Comparison of ENCODE assay signal across 8 cellular contexts in the genomic region with DNA sequence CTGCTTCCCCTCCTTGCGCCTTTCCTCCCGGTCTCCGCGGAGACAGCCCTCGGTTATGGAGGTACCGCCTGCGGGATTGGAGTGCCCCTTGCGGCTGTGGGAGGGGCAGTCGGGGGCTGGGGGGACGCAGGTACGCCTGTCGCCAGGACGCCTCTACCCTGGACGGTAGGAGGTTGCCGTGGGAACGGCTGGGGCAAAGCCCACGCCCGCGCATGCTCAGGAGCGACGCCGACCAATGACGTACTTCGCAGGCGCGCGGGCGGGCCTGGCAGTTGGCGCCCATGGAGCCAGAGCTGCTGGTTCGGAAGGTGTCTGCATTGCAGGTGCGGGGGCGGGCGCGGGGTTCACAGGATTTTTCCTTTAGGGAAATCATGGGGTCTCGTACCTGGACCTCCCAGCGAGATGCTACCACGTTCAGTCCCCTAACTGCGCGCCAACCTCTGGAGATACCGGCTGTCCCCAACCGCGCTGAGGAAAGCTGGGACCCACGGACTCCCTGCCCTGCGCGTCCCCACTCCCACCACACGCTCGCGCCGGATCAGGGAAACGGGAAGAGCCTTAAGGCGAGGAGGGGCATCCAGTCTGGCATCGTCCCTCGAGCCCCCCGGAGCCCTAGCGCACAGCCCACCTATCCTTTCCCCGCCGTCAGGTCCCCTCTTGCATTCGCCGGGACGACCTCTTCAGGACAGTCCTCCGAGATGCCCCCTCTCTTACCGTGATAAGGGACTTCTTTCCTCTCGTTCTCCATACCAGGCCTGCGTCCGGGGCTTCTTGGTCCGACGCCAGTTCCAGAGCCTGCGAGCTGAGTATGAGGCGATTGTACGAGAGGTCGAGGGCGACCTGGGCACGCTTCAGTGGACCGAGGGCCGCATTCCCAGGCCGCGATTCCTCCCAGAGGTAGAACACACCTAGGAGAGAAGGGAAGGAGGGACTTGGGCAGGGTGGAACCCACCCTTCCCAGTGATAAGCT. TPM values are rescaled to one million over a fixed set of nuclear protein-coding genes. Genes with fewer than 3 reads are reported as not detected.
DNase-seq lines count a peak whose midpoint lies in the region; ATAC-seq and TF ChIP-seq lines count a peak whose summit lies in the region.

TSS of gene IQCC (plus strand) at position 271 of the 970 bp plus-strand sequence. CDS start at position 282, 11 bp downstream.

- peak within 1 kb of the TSS; percentile 77 for H3K27ac Mint-ChIP-seq in activated naive CD8-positive, alpha-beta T cell treated with anti-CD3 and anti-CD28 coated beads, Interleukin-2, amount 50 U/mL, for 24 hours

- H3K4me1 Mint-ChIP-seq in activated naive CD8-positive, alpha-beta T cell treated with anti-CD3 and anti-CD28 coated beads, Interleukin-2, amount 50 U/mL, for 24 hours, result peaks cover 32% of the 10 kb centered on the region

- no peaks in the 10 kb centered on the region for H3K9me3 Mint-ChIP-seq in activated naive CD8-positive, alpha-beta T cell treated with anti-CD3 and anti-CD28 coated beads, Interleukin-2, amount 50 U/mL, for 24 hours

- intact Hi-C loops in cardiac septum (cut with DNase I), result no loop called here
- intact Hi-C loops in thyroid gland (cut with DNase I), result no loop called here

- H3K9me3 ChIP-seq in parathyroid adenoma (ENCODE audit: control insufficient read depth, low read length), result no peaks in the 10 kb centered on the region
- H3K9me3 ChIP-seq in thyroid gland, result no peaks in the 10 kb centered on the region

- peak within 1 kb of the TSS; percentile 90 for H3K4me3 Mint-ChIP-seq in activated naive CD8-positive, alpha-beta T cell treated with anti-CD3 and anti-CD28 coated beads, Interleukin-2, amount 50 U/mL, for 24 hours

- H3K4me1 ChIP-seq in parathyroid adenoma (peaks cover 4% of the 10 kb centered on the region), thyroid gland (peaks cover 20 to 43% of the 10 kb centered on the region in 2 donors)

- H3K27me3 Mint-ChIP-seq in activated naive CD8-positive, alpha-beta T cell treated with anti-CD3 and anti-CD28 coated beads, Interleukin-2, amount 50 U/mL, for 24 hours, result no peaks in the 10 kb centered on the region

- TF ChIP-seq CTCF in parathyroid adenoma (IDR thresholded peaks at IDR 0.05) (peak; percentile 23), thyroid gland (IDR thresholded peaks at IDR 0.05) (peak in 1 of 6 experiments; percentile 2)

- 2 to 3% methylated on average over 26 to 27 of the region's 77 CpGs for WGBS in thyroid gland, 2 donors

- H3K27me3 ChIP-seq in parathyroid adenoma (ENCODE audit: control insufficient read depth, insufficient read depth, low read length) (no peaks in the 10 kb centered on the region), thyroid gland (no peaks in the 10 kb centered on the region)

- peak within 1 kb of the TSS; percentile 79 for H2AFZ ChIP-seq in parathyroid adenoma

- DNase-seq in Caki2 (ENCODE audit: low read depth) (peak; percentile 76), H4 (ENCODE audit: low spot score) (peak; percentile 77), NCI-H1417 treated with DMSO at 0.1 percent for 48 hours (lab: John Stamatoyannopoulos, UW) (peak; percentile 28), SW 1271 (lab: John Stamatoyannopoulos, UW) (peak; percentile 54 to 75), cardiac septum (ENCODE audit: low spot score) (peak; percentile 93), thyroid gland (peak; percentile 95 to 96)
- peak; percentile 89 for DNase-seq in activated naive CD8-positive, alpha-beta T cell treated with anti-CD3 and anti-CD28 coated beads, Interleukin-2, amount 50 U/mL, for 24 hours

- peak; percentile 18 to 86 for TF ChIP-seq POLR2A in thyroid gland (IDR thresholded peaks at IDR 0.05)

- peak within 1 kb of the TSS; percentile 93 for H3K4me2 ChIP-seq in parathyroid adenoma (ENCODE audit: low read length)

- peaks cover 11% of the 10 kb centered on the region for H3K36me3 Mint-ChIP-seq in activated naive CD8-positive, alpha-beta T cell treated with anti-CD3 and anti-CD28 coated beads, Interleukin-2, amount 50 U/mL, for 24 hours (ENCODE audit: low read depth)

- no peak within 1 kb of the TSS for H3K9ac ChIP-seq in parathyroid adenoma

- peak within 1 kb of the TSS; percentile 69 for H3K4me3 ChIP-seq in parathyroid adenoma (ENCODE audit: low read depth, low read length)
- H3K4me3 ChIP-seq in thyroid gland (replicated peaks in 1 of 3), result peak within 1 kb of the TSS; percentile 19 to 62 (median 46)

- H3K36me3 ChIP-seq in parathyroid adenoma (ENCODE audit: control insufficient read depth, insufficient read depth, low read length) (no peaks in the 10 kb centered on the region), thyroid gland (no peaks in the 10 kb centered on the region)

- peak; percentile 64 for ATAC-seq in activated naive CD8-positive, alpha-beta T cell treated with anti-CD3 and anti-CD28 coated beads, Interleukin-2, amount 50 U/mL, for 24 hours

- peak within 1 kb of the TSS; percentile 39 for H3K27ac ChIP-seq in parathyroid adenoma
- H3K27ac ChIP-seq in thyroid gland, result peak within 1 kb of the TSS; percentile 5 to 74 (median 40)

- in situ Hi-C loops in Caki2 (cut with HindIII; ENCODE audit: low pct_unique_long_range_greater_than_20kb, low sequenced_read_pairs), result no loop called here

- no peaks in the 10 kb centered on the region for H3K79me2 ChIP-seq in parathyroid adenoma

RNA-seq across cellular contexts. Expression of gene IQCC, which starts in this region (rescaled TPM):
- total RNA-seq in Caki2 (2014; rRNA removed; shearing (Covaris generic); ENCODE audit: low replicate concordance), result 4.0 and 5.5 TPM in 2 replicates
- total RNA-seq in H4 (2014; rRNA removed; shearing (Covaris generic)), result 2.6 and 4.3 TPM in 2 replicates
- total RNA-seq in cardiac septum, result 0.78 TPM
- total RNA-seq in thyroid gland, result 1 to 10 TPM; 5.4 to 8.4 (median 6.7) TPM

Comparison
In these comparisons a context has a peak if more than half of its experiments do, and no peak if none do; other contexts are left out.
1. Peak in every context shown above with its lines: DNase-seq, ATAC-seq, H3K4me3 ChIP-seq and H3K27ac ChIP-seq.
2. Peak in DNase-seq in cardiac septum; RNA of the gene not detected or under 1 TPM.
3. DNase-seq: peak in every context shown above with its lines; median percentile 96 in thyroid gland; 93 in cardiac septum; 89 in activated naive CD8-positive, alpha-beta T cell treated with anti-CD3 and anti-CD28 coated beads, Interleukin-2, amount 50 U/mL, for 24 hours; 77 in H4; 76 in Caki2; 64 in SW 1271; 28 in NCI-H1417 treated with DMSO at 0.1 percent for 48 hours.